In genomic region chr7:12913002-12913401, GRCh38 we compare ENCODE assay signal across 35 cellular contexts.
DNase-seq lines count a peak whose midpoint lies in the region; ATAC-seq, FAIRE-seq and TF ChIP-seq lines count a peak whose summit lies in the region.
"Had no signal": no experiment of that assay in that cellular context is flagged by ENCODE, and none has a peak within 500 bp of the region (broad histone marks: within the 10 kb centered on the region; RNA-seq: fewer than 3 reads in every experiment).

No MANE protein-coding gene starts in this region.

- intact Hi-C loops in K562 (cut with micrococcal nuclease) = no loop called here

- peak; percentile 27 for DNase-seq in SK-N-DZ (ENCODE audit: low spot score)
- DNase-seq in astrocyte (ENCODE audit: low read depth) = no peak
- DNase-seq in K562 (ENCODE audit: extremely low read depth in 1 of 4, low spot score in 3 of 4) = peak in 3 of 4 experiments; percentile 28 to 65 (median 36)
- no peak for DNase-seq in COLO829 (ENCODE audit: low spot score)
- no peak for DNase-seq in activated CD8-positive, alpha-beta memory T cell treated with anti-CD3 and anti-CD28 coated beads, Interleukin-2, amount 50 U/mL, for 48 hours
- DNase-seq: 8988T; ACHN; AML-193; BE2C; C1 segment of cervical spinal cord; Caco-2; Calu3; CD4-positive, alpha-beta memory T cell; CD4-positive, alpha-beta T cell; CD4-positive, CD25-positive, alpha-beta regulatory T cell; CD8-positive, alpha-beta memory T cell; CD8-positive, alpha-beta T cell; COR-L47; DMS 273 treated with DMSO at 0.1 percent for 48 hours; DMS153; DMS53; DMS79; DMS79 treated with DMSO at 0.1 percent for 48 hours; DND-41; EL had no signal

- no peak for TF ChIP-seq POLR2A in K562 (conservative IDR thresholded peaks at IDR 0.05)

- H3K9me3 ChIP-seq in astrocyte (ENCODE audit: insufficient read depth, low read depth, low read length) = no peaks in the 10 kb centered on the region
- H3K9me3 ChIP-seq in K562 (replicated peaks; ENCODE audit: control insufficient read depth, insufficient read depth, low read depth, low read length) = 0 out of 2 replicates have a peak, but pooled peaks cover 2% of the 10 kb centered on the region
- H3K9me3 ChIP-seq: A549; BE2C; BLaER1; BLaER1 treated with 17β-estradiol and CSF1 and Interleukin-3, amounts not matched to agents 10 nM and 100 nM; Caco-2 had no signal

- peak; percentile 88 for ATAC-seq in K562
- no peak for ATAC-seq in HG03280 (IDR thresholded peaks at IDR 0.05; ENCODE audit: unreplicated experiment)
- ATAC-seq: A549; CD8-positive, alpha-beta T cell had no signal

- CTCF ChIA-PET in K562 (lab: Yijun Ruan, JAX; ENCODE audit: low intra/inter-chr PET ratio) = no interaction called here

- in situ Hi-C loops in K562 (cut with MboI) = no loop called here

- no TSS peak for BruUV-seq in K562 (replicated peaks; lab: Mats Ljungman, UMichigan)

- H3K27me3 ChIP-seq in astrocyte (ENCODE audit: insufficient read depth, low read length) (no peaks in the 10 kb centered on the region), K562 (ENCODE audit: control insufficient read depth in 2 of 2, insufficient read depth in 2 of 2, low read length in 2 of 2) (no peaks in the 10 kb centered on the region)
- H3K27me3 ChIP-seq: BE2C; BLaER1; BLaER1 treated with 17β-estradiol and CSF1 and Interleukin-3, amounts not matched to agents 10 nM and 100 nM had no signal

- H3K4me3 ChIP-seq in astrocyte (ENCODE audit: insufficient read depth, low read depth, low read length) (no peak overlapping the region), K562 (no peak overlapping the region)
- H3K4me3 ChIP-seq: A549; BLaER1; BLaER1 treated with 17β-estradiol and CSF1 and Interleukin-3, amounts not matched to agents 10 nM and 100 nM had no signal

- peak in 1 of 2 experiments; percentile 12; a peak in 1 of 4 replicates for TF ChIP-seq RAD21 in K562 (CRISPR knock-in tag; conservative IDR thresholded peaks at IDR 0.05 in 1 of 2, IDR thresholded peaks at IDR 0.05 in 1 of 2)

- H3K36me3 ChIP-seq in astrocyte (ENCODE audit: insufficient read depth, low read length) (no peaks in the 10 kb centered on the region), K562 (ENCODE audit: control insufficient read depth, insufficient read depth, low read length) (no peaks in the 10 kb centered on the region)
- H3K36me3 ChIP-seq: BE2C; BLaER1; BLaER1 treated with 17β-estradiol and CSF1 and Interleukin-3, amounts not matched to agents 10 nM and 100 nM had no signal

- no peak for TF ChIP-seq CTCF in astrocyte (IDR thresholded peaks at IDR 0.05; ENCODE audit: insufficient read depth, low read depth, low read length)
- TF ChIP-seq CTCF in K562 (IDR thresholded peaks at IDR 0.05 in 2 of 3, conservative IDR thresholded peaks at IDR 0.05 in 1 of 3; ENCODE audit: insufficient read depth in 2 of 3, low read depth in 1 of 3, low read length in 3 of 3) = no peak

- no peaks in the 10 kb centered on the region for H3K9me1 ChIP-seq in K562 (ENCODE audit: control insufficient read depth, insufficient read depth, low read length)

- H3K9me3 Mint-ChIP-seq in astrocyte (ENCODE audit: unreplicated experiment) = no peaks in the 10 kb centered on the region
- H3K9me3 Mint-ChIP-seq: CD4-positive, alpha-beta T cell had no signal

- H2AFZ ChIP-seq in astrocyte (ENCODE audit: low read depth, low read length) (no peak overlapping the region), K562 (ENCODE audit: low read depth, low read length) (peak overlapping the region; percentile 60)

- H3K4me1 ChIP-seq in astrocyte (ENCODE audit: insufficient read depth, low read length) (no peaks in the 10 kb centered on the region), K562 (replicated peaks in 1 of 2; ENCODE audit: control insufficient read depth in 2 of 2, insufficient read depth in 2 of 2, low read length in 2 of 2) (peaks cover 0 to 10% of the 10 kb centered on the region in 2 experiments; a peak in 2 of 5 replicates)
- H3K4me1 ChIP-seq: A549; BE2C; BLaER1; BLaER1 treated with 17β-estradiol and CSF1 and Interleukin-3, amounts not matched to agents 10 nM and 100 nM; Caco-2 had no signal

- H3K27ac ChIP-seq in astrocyte (ENCODE audit: low read depth, low read length) (no peak overlapping the region), K562 (ENCODE audit: extremely low read depth, low read depth, low read length) (peak overlapping the region; percentile 34; the same call in 1 of the 3 replicates)
- H3K27ac ChIP-seq: 22Rv1; A549; BLaER1; BLaER1 treated with 17β-estradiol and CSF1 and Interleukin-3, amounts not matched to agents 10 nM and 100 nM; C4-2B had no signal

- no peak overlapping the region for H3K27ac Mint-ChIP-seq in astrocyte (ENCODE audit: unreplicated experiment)
- H3K27ac Mint-ChIP-seq: B cell; CD14-positive monocyte; CD4-positive, alpha-beta memory T cell; CD4-positive, alpha-beta T cell; CD4-positive, CD25-positive, alpha-beta regulatory T cell; CD8-positive, alpha-beta memory T cell; CD8-positive, alpha-beta T cell had no signal

- POLR2A ChIA-PET in K562 (lab: Yijun Ruan, JAX) = interaction anchor here (0.8 to 1.4 kb wide), 3 partner anchors 9 to 226 kb away, joined by 3 to 5 read pairs (median 3); no protein-coding TSS in a partner anchor

- WGBS in K562 (ENCODE audit: insufficient coverage, low coverage, missing lambda C conversion rate) = 4% methylated on average over 3 of the region's 3 CpGs

- H3K4me2 ChIP-seq in astrocyte (ENCODE audit: low read length) (no peak overlapping the region), K562 (ENCODE audit: insufficient read depth, low read length) (no peak overlapping the region)
- H3K4me2 ChIP-seq: A549; BLaER1; BLaER1 treated with 17β-estradiol and CSF1 and Interleukin-3, amounts not matched to agents 10 nM and 100 nM had no signal

- H3K4me3 Mint-ChIP-seq in astrocyte (ENCODE audit: unreplicated experiment) = no peak overlapping the region
- H3K4me3 Mint-ChIP-seq: B cell; CD14-positive monocyte; CD4-positive, alpha-beta memory T cell; CD4-positive, alpha-beta T cell; CD4-positive, CD25-positive, alpha-beta regulatory T cell; CD8-positive, alpha-beta memory T cell; CD8-positive, alpha-beta T cell had no signal

- TF ChIP-seq EP300 in K562 (IDR thresholded peaks at IDR 0.05; ENCODE audit: low read length) = peak; percentile 47; the same call in 1 of the 2 replicates

- no peaks in the 10 kb centered on the region for H3K36me3 Mint-ChIP-seq in astrocyte (ENCODE audit: low read depth, unreplicated experiment)
- H3K36me3 Mint-ChIP-seq: CD14-positive monocyte; CD4-positive, alpha-beta memory T cell; CD4-positive, CD25-positive, alpha-beta regulatory T cell; CD8-positive, alpha-beta memory T cell; CD8-positive, alpha-beta T cell had no signal

- H3K4me1 Mint-ChIP-seq in astrocyte (ENCODE audit: low read depth, unreplicated experiment) = no peaks in the 10 kb centered on the region
- H3K4me1 Mint-ChIP-seq: B cell; CD14-positive monocyte; CD4-positive, alpha-beta memory T cell; CD4-positive, CD25-positive, alpha-beta regulatory T cell; CD8-positive, alpha-beta memory T cell had no signal

- H3K79me2 ChIP-seq in astrocyte (ENCODE audit: insufficient read depth, low read length) = no peaks in the 10 kb centered on the region
- H3K79me2 ChIP-seq in K562 (ENCODE audit: control insufficient read depth, insufficient read depth, low read length) = no peaks in the 10 kb centered on the region

- FAIRE-seq in astrocyte (lab: Jason Lieb, UNC) = peak; percentile 9
- peak; percentile 72 for FAIRE-seq in K562 (lab: Jason Lieb, UNC)
- FAIRE-seq: A204.1, A549, D721Med had no signal

- H4K20me1 ChIP-seq in astrocyte (ENCODE audit: insufficient read depth, low read length) (no peaks in the 10 kb centered on the region), K562 (replicated peaks; ENCODE audit: control insufficient read depth, insufficient read depth, low read length) (no peaks in the 10 kb centered on the region)
- H4K20me1 ChIP-seq: BLaER1; BLaER1 treated with 17β-estradiol and CSF1 and Interleukin-3, amounts not matched to agents 10 nM and 100 nM had no signal

- H3K9ac ChIP-seq in astrocyte (ENCODE audit: low read length) = no peak overlapping the region
- no peak overlapping the region for H3K9ac ChIP-seq in K562 (ENCODE audit: insufficient read depth in 1 of 2, low read depth in 2 of 2, low read length in 2 of 2)
- H3K9ac ChIP-seq: BLaER1; BLaER1 treated with 17β-estradiol and CSF1 and Interleukin-3, amounts not matched to agents 10 nM and 100 nM had no signal

- no peaks in the 10 kb centered on the region for H3K27me3 Mint-ChIP-seq in astrocyte (ENCODE audit: low read depth, unreplicated experiment)
- H3K27me3 Mint-ChIP-seq: CD4-positive, alpha-beta memory T cell; CD4-positive, alpha-beta T cell; CD4-positive, CD25-positive, alpha-beta regulatory T cell; CD8-positive, alpha-beta memory T cell had no signal

TF ChIP-seq in K562, 482 proteins besides CTCF, POLR2A, EP300 and RAD21 (continues in another document):
- TF ChIP-seq STAG1 (CRISPR knock-in tag; IDR thresholded peaks at IDR 0.05; ENCODE audit: borderline replicate concordance) (no peak), CXXC5 (CRISPR knock-in tag; IDR thresholded peaks at IDR 0.05) (peak; percentile 66), MEF2D (tag; conservative IDR thresholded peaks at IDR 0.05; ENCODE audit: low read depth) (no peak), ZNF134 (CRISPR knock-in tag; conservative IDR thresholded peaks at IDR 0.05) (no peak), TCFL5 (CRISPR knock-in tag; conservative IDR thresholded peaks at IDR 0.05) (no peak), GTF2E2 (tag; IDR thresholded peaks at IDR 0.05) (no peak), ZNF79 (CRISPR knock-in tag; IDR thresholded peaks at IDR 0.05; ENCODE audit: low read depth) (peak; percentile 19; the same call in 1 of the 2 replicates), DACH1 (IDR thresholded peaks at IDR 0.05; ENCODE audit: partially characterized antibody) (no peak), ASH1L (IDR thresholded peaks at IDR 0.05; ENCODE audit: borderline replicate concordance, low read depth, partially characterized antibody) (no peak), EHMT2 (IDR thresholded peaks at IDR 0.05) (peak; percentile 73)

Comparison
In these comparisons a context has a peak if more than half of its experiments do, and no peak if none do; other contexts are left out.
1. DNase-seq: peak in SK-N-DZ (single experiment) and K562 (3 of 4); none in astrocyte (single experiment), COLO829 (single experiment) and activated CD8-positive, alpha-beta memory T cell treated with anti-CD3 and anti-CD28 coated beads, Interleukin-2, amount 50 U/mL, for 48 hours (single experiment).